21 cellular contexts compared by ENCODE assay signal in the genomic region with DNA sequence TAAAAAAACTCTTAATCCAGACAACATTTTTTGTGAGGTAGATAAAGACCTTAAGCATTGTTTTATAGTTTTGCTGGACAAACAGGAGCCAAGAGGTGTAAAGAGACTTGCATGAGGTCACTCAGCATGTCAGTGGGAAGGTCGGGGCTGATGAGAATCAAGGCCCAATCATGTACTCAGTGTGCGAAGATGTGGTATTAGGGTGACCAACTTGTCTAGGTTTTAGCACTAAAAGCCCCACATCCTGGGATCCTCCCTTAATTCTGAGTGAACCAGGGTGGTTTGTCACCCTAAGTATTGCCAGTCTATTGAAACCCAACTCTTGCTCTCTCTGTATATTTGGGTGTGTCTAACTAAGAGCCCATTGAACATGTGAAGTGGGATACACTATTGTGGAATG. TPM values are rescaled to one million over a fixed set of nuclear protein-coding genes. Genes with fewer than 3 reads are reported as not detected.
DNase-seq lines count a peak whose midpoint lies in the region; ATAC-seq and TF ChIP-seq lines count a peak whose summit lies in the region.
"Had no signal": no experiment of that assay in that cellular context is flagged by ENCODE, and none has a peak within 500 bp of the region (broad histone marks: within the 10 kb centered on the region; RNA-seq: fewer than 3 reads in every experiment).

No MANE protein-coding gene starts in this region.

- POLR2A ChIA-PET in activated CD8-positive, alpha-beta T cell treated with anti-CD3 and anti-CD28 coated beads, Interleukin-2, amount 10 ng/mL, durations not matched to agents 7 days and 5 days (lab: Charles Lee), result no interaction called here

- DNase-seq in activated naive CD4-positive, alpha-beta T cell treated with anti-CD3 and anti-CD28 coated beads, Interleukin-2, amount 50 U/mL, for 16 hours, result no peak
- DNase-seq in activated CD8-positive, alpha-beta T cell treated with anti-CD3 and anti-CD28 coated beads, Interleukin-2, amount 10 ng/mL, durations not matched to agents 7 days and 5 days, result no peak
- no peak for DNase-seq in right lobe of liver
- no peak for DNase-seq in SW 1271 (lab: John Stamatoyannopoulos, UW)
- no peak for DNase-seq in colonic mucosa
- DNase-seq in occipital lobe (lab: John Stamatoyannopoulos, UW), result no peak
- DNase-seq: activated B cell treated with CpG ODN at 0.5 μM for 24 hours; activated CD8-positive, alpha-beta memory T cell treated with anti-CD3 and anti-CD28 coated beads for 24 hours; amniotic stem cell; EL; H9; Kasumi-1; left cardiac atrium; NCI-H1694; NCI-H510A; PC-3; stimulated activated CD8-positive, alpha-beta memory T cell treated with anti-CD3 and anti-CD28 coated beads, Interleukin-4, amount 100 ng/mL, for 48 hours had no signal

- no peak overlapping the region for H3K9ac ChIP-seq in colonic mucosa (ENCODE audit: low read depth in 2 of 2, low read length in 2 of 2)
- H3K9ac ChIP-seq: BLaER1 treated with 17β-estradiol and CSF1 and Interleukin-3, amounts not matched to agents 10 nM and 100 nM had no signal

- H3K9me3 Mint-ChIP-seq in activated naive CD4-positive, alpha-beta T cell treated with anti-CD3 and anti-CD28 coated beads, Interleukin-2, amount 50 U/mL, for 24 hours, result no peaks in the 10 kb centered on the region
- H3K9me3 Mint-ChIP-seq in activated CD8-positive, alpha-beta T cell treated with anti-CD3 and anti-CD28 coated beads, Interleukin-2, amount 10 ng/mL, durations not matched to agents 7 days and 5 days (ENCODE audit: insufficient read depth), result no peaks in the 10 kb centered on the region
- H3K9me3 Mint-ChIP-seq: activated B cell treated with CpG ODN at 0.5 μM for 24 hours; activated T-helper 1 cell treated with anti-CD3 and anti-CD28 coated beads, Interleukin-12 subunit alpha, Interleukin-12 subunit beta, Interleukin-2, Interleukin-4 antibody, amounts not matched to agents 30 ng/mL and 10 ng/mL and 1 ng/mL, durations not matched to agents 14 hours and 24 hours and 36 hours; H9 had no signal

- intact Hi-C loops in right lobe of liver (cut with DNase I) (no loop called here), colonic mucosa (cut with DNase I) (no loop called here)

- TF ChIP-seq POLR2A in right lobe of liver (IDR thresholded peaks at IDR 0.05), result no peak

- H3K4me3 ChIP-seq in right lobe of liver (no peak overlapping the region), colonic mucosa (no peak overlapping the region)
- H3K4me3 ChIP-seq: BLaER1 treated with 17β-estradiol and CSF1 and Interleukin-3, amounts not matched to agents 10 nM and 100 nM had no signal

- H3K4me3 Mint-ChIP-seq in activated naive CD4-positive, alpha-beta T cell treated with anti-CD3 and anti-CD28 coated beads, Interleukin-2, amount 50 U/mL, for 24 hours, result no peak overlapping the region
- peak overlapping the region; percentile 8 for H3K4me3 Mint-ChIP-seq in activated CD8-positive, alpha-beta T cell treated with anti-CD3 and anti-CD28 coated beads, Interleukin-2, amount 10 ng/mL, durations not matched to agents 7 days and 5 days
- H3K4me3 Mint-ChIP-seq: activated B cell treated with CpG ODN at 0.5 μM for 24 hours; activated T-helper 1 cell treated with anti-CD3 and anti-CD28 coated beads, Interleukin-12 subunit alpha, Interleukin-12 subunit beta, Interleukin-2, Interleukin-4 antibody, amounts not matched to agents 30 ng/mL and 10 ng/mL and 1 ng/mL, durations not matched to agents 14 hours and 24 hours and 36 hours; H9 had no signal

- CTCF ChIA-PET in activated CD8-positive, alpha-beta T cell treated with anti-CD3 and anti-CD28 coated beads, Interleukin-2, amount 10 ng/mL, durations not matched to agents 7 days and 5 days (lab: Charles Lee), result no interaction called here

- H3K9me3 ChIP-seq in right lobe of liver (no peaks in the 10 kb centered on the region), colonic mucosa (no peaks in the 10 kb centered on the region)

- H3K27me3 ChIP-seq in right lobe of liver (no peaks in the 10 kb centered on the region), colonic mucosa (no peaks in the 10 kb centered on the region)

- no peak for TF ChIP-seq CTCF in right lobe of liver (IDR thresholded peaks at IDR 0.05)
- no peak for TF ChIP-seq CTCF in colonic mucosa (IDR thresholded peaks at IDR 0.05)

- H3K4me1 ChIP-seq in right lobe of liver (peaks cover 0 to 60% (median 21%) of the 10 kb centered on the region in 4 donors), colonic mucosa (no peaks in the 10 kb centered on the region)

- no peak for ATAC-seq in activated CD8-positive, alpha-beta T cell treated with anti-CD3 and anti-CD28 coated beads, Interleukin-2, amount 10 ng/mL, durations not matched to agents 7 days and 5 days
- ATAC-seq in right lobe of liver, result no peak
- ATAC-seq: Right ventricle myocardium inferior had no signal

- H3K27me3 Mint-ChIP-seq in activated naive CD4-positive, alpha-beta T cell treated with anti-CD3 and anti-CD28 coated beads, Interleukin-2, amount 50 U/mL, for 24 hours, result no peaks in the 10 kb centered on the region
- H3K27me3 Mint-ChIP-seq in activated CD8-positive, alpha-beta T cell treated with anti-CD3 and anti-CD28 coated beads, Interleukin-2, amount 10 ng/mL, durations not matched to agents 7 days and 5 days (ENCODE audit: low read depth), result no peaks in the 10 kb centered on the region
- H3K27me3 Mint-ChIP-seq: activated B cell treated with CpG ODN at 0.5 μM for 24 hours had no signal

- WGBS in right lobe of liver (ENCODE audit: insufficient coverage, low coverage, low lambda C conversion rate, missing lambda C conversion rate), result 73% methylated on average over 2 of the region's 2 CpGs

- H3K36me3 ChIP-seq in right lobe of liver, result peaks cover 0 to 4% (median under 1%) of the 10 kb centered on the region in 4 donors
- no peaks in the 10 kb centered on the region for H3K36me3 ChIP-seq in colonic mucosa

- peak overlapping the region; percentile 32 to 94 (median 92) for H3K27ac ChIP-seq in right lobe of liver
- no peak overlapping the region for H3K27ac ChIP-seq in colonic mucosa

- peaks cover 96% of the 10 kb centered on the region for H3K4me1 Mint-ChIP-seq in activated naive CD4-positive, alpha-beta T cell treated with anti-CD3 and anti-CD28 coated beads, Interleukin-2, amount 50 U/mL, for 24 hours
- peaks cover 82% of the 10 kb centered on the region for H3K4me1 Mint-ChIP-seq in activated CD8-positive, alpha-beta T cell treated with anti-CD3 and anti-CD28 coated beads, Interleukin-2, amount 10 ng/mL, durations not matched to agents 7 days and 5 days (ENCODE audit: low read depth)

- H3K36me3 Mint-ChIP-seq in activated naive CD4-positive, alpha-beta T cell treated with anti-CD3 and anti-CD28 coated beads, Interleukin-2, amount 50 U/mL, for 24 hours, result peaks cover 28% of the 10 kb centered on the region
- H3K36me3 Mint-ChIP-seq in activated CD8-positive, alpha-beta T cell treated with anti-CD3 and anti-CD28 coated beads, Interleukin-2, amount 10 ng/mL, durations not matched to agents 7 days and 5 days (ENCODE audit: low read depth), result peaks cover 81% of the 10 kb centered on the region

- H3K27ac Mint-ChIP-seq in activated naive CD4-positive, alpha-beta T cell treated with anti-CD3 and anti-CD28 coated beads, Interleukin-2, amount 50 U/mL, for 24 hours, result peak overlapping the region; percentile 80
- H3K27ac Mint-ChIP-seq in activated CD8-positive, alpha-beta T cell treated with anti-CD3 and anti-CD28 coated beads, Interleukin-2, amount 10 ng/mL, durations not matched to agents 7 days and 5 days, result peak overlapping the region; percentile 58
- H3K27ac Mint-ChIP-seq: activated B cell treated with CpG ODN at 0.5 μM for 24 hours; activated T-helper 1 cell treated with anti-CD3 and anti-CD28 coated beads, Interleukin-12 subunit alpha, Interleukin-12 subunit beta, Interleukin-2, Interleukin-4 antibody, amounts not matched to agents 30 ng/mL and 10 ng/mL and 1 ng/mL, durations not matched to agents 14 hours and 24 hours and 36 hours had no signal

RNA-seq across cellular contexts. Expression of a gene that starts 20.2 kb away (rescaled TPM):
- 100 to 1,000 TPM in 1 of 2 experiments, 10 to 100 TPM in 1; 98.9 to 107 TPM for total RNA-seq in activated CD8-positive, alpha-beta T cell treated with anti-CD3 and anti-CD28 coated beads, Interleukin-2, amount 10 ng/mL, durations not matched to agents 7 days and 5 days
- total RNA-seq in right lobe of liver, result 100 to 1,000 TPM in 2 of 6 experiments, 10 to 100 TPM in 4; 45.2 to 137 (median 73.8) TPM
- 100 to 1,000 TPM in 1 of 2 donors, 10 to 100 TPM in 1; 66.1 to 121 TPM for total RNA-seq in colonic mucosa
- 76.3 TPM for total RNA-seq in occipital lobe
